14 cellular contexts compared by ENCODE assay signal in genomic region chr10:14625210-14625621, GRCh38.
A peak's percentile ranks its signal among the peaks of the same experiment; 100 is the strongest.
DNase-seq lines count a peak whose midpoint lies in the region; ATAC-seq and TF ChIP-seq lines count a peak whose summit lies in the region.
"Had no signal": no experiment of that assay in that cellular context is flagged by ENCODE, and none has a peak within 500 bp of the region (broad histone marks: within the 10 kb centered on the region; RNA-seq: fewer than 3 reads in every experiment).

No MANE protein-coding gene starts in this region.

- peak overlapping the region in 8 of 11 experiments; percentile 10 to 50 (median 21); a peak in 10 of 22 replicates for H3K4me2 ChIP-seq in BLaER1 treated with 17β-estradiol and CSF1 and Interleukin-3, amounts not matched to agents 10 nM and 100 nM
- peak overlapping the region; percentile 64 for H3K4me2 ChIP-seq in neural progenitor cell
- H3K4me2 ChIP-seq: PC-9 had no signal

- peak overlapping the region; percentile 99 for H3K27ac Mint-ChIP-seq in neural progenitor cell
- no peak overlapping the region for H3K27ac Mint-ChIP-seq in activated naive CD4-positive, alpha-beta T cell treated with anti-CD3 and anti-CD28 coated beads, Interleukin-2, amount 10 ng/mL, durations not matched to agents 7 days and 5 days

- H3K36me3 Mint-ChIP-seq in neural progenitor cell: no peaks in the 10 kb centered on the region
- H3K36me3 Mint-ChIP-seq in activated naive CD4-positive, alpha-beta T cell treated with anti-CD3 and anti-CD28 coated beads, Interleukin-2, amount 10 ng/mL, durations not matched to agents 7 days and 5 days: no peaks in the 10 kb centered on the region

- H3K4me1 Mint-ChIP-seq in neural progenitor cell: peaks cover 27% of the 10 kb centered on the region
- peaks cover 5% of the 10 kb centered on the region for H3K4me1 Mint-ChIP-seq in activated naive CD4-positive, alpha-beta T cell treated with anti-CD3 and anti-CD28 coated beads, Interleukin-2, amount 10 ng/mL, durations not matched to agents 7 days and 5 days

- H3K9me3 ChIP-seq in BLaER1 treated with 17β-estradiol and CSF1 and Interleukin-3, amounts not matched to agents 10 nM and 100 nM (replicated peaks in 1 of 11): peaks cover 0 to 4% (median 0%) of the 10 kb centered on the region in 11 experiments; a peak in 1 of 22 replicates
- no peaks in the 10 kb centered on the region for H3K9me3 ChIP-seq in neural progenitor cell (ENCODE audit: low read depth)
- H3K9me3 ChIP-seq: pancreas had no signal

- no peaks in the 10 kb centered on the region for H3K9me3 Mint-ChIP-seq in neural progenitor cell
- H3K9me3 Mint-ChIP-seq in activated naive CD4-positive, alpha-beta T cell treated with anti-CD3 and anti-CD28 coated beads, Interleukin-2, amount 10 ng/mL, durations not matched to agents 7 days and 5 days: no peaks in the 10 kb centered on the region

- no peaks in the 10 kb centered on the region for H3K27me3 Mint-ChIP-seq in neural progenitor cell (ENCODE audit: insufficient read depth, low read depth)
- peaks cover 8% of the 10 kb centered on the region for H3K27me3 Mint-ChIP-seq in activated naive CD4-positive, alpha-beta T cell treated with anti-CD3 and anti-CD28 coated beads, Interleukin-2, amount 10 ng/mL, durations not matched to agents 7 days and 5 days

- H3K27me3 ChIP-seq in BLaER1 treated with 17β-estradiol and CSF1 and Interleukin-3, amounts not matched to agents 10 nM and 100 nM: no peaks in the 10 kb centered on the region
- no peaks in the 10 kb centered on the region for H3K27me3 ChIP-seq in neural progenitor cell
- H3K27me3 ChIP-seq: pancreas had no signal

- peak overlapping the region; percentile 15 for H2AFZ ChIP-seq in neural progenitor cell (replicated peaks)
- H2AFZ ChIP-seq: PC-9 had no signal

- no peak for TF ChIP-seq CTCF in neural progenitor cell (IDR thresholded peaks at IDR 0.05)

- peaks cover 19% of the 10 kb centered on the region for H3F3A ChIP-seq in neural progenitor cell (ENCODE audit: low read depth)

- CTCF ChIA-PET in activated naive CD4-positive, alpha-beta T cell treated with anti-CD3 and anti-CD28 coated beads, Interleukin-2, amount 10 ng/mL, durations not matched to agents 7 days and 5 days (lab: Charles Lee): interaction anchor here (0.5 to 1.3 kb wide), 3 partner anchors 10 to 88 kb away, joined by 3 read pairs; no protein-coding TSS in a partner anchor

- peak; percentile 68 for DNase-seq in NCI-H1092 treated with DMSO at 0.1 percent for 48 hours (lab: John Stamatoyannopoulos, UW)
- peak; percentile 3 for DNase-seq in astrocyte of the hippocampus (ENCODE audit: low read depth, low spot score)
- peak; percentile 72 for DNase-seq in neural progenitor cell (ENCODE audit: low spot score)
- no peak for DNase-seq in activated naive CD4-positive, alpha-beta T cell treated with anti-CD3 and anti-CD28 coated beads, Interleukin-2, amount 10 ng/mL, durations not matched to agents 7 days and 5 days
- no peak for DNase-seq in KG1 (lab: John Stamatoyannopoulos, UW)
- DNase-seq in cerebellar nuclear complex (lab: John Stamatoyannopoulos, UW): no peak
- DNase-seq: GF-D8; NCI-H1105; pancreas; PC-9; stimulated activated CD4-positive, alpha-beta T cell treated with anti-CD3 and anti-CD28 coated beads, Interleukin-2, amount 100 ng/mL, for 24 hours had no signal

- no peaks in the 10 kb centered on the region for H4K20me1 ChIP-seq in BLaER1 treated with 17β-estradiol and CSF1 and Interleukin-3, amounts not matched to agents 10 nM and 100 nM
- H4K20me1 ChIP-seq in neural progenitor cell (ENCODE audit: low read depth): no peaks in the 10 kb centered on the region

- no peaks in the 10 kb centered on the region for H3K79me2 ChIP-seq in neural progenitor cell (ENCODE audit: low read depth)

- H3K4me3 Mint-ChIP-seq in neural progenitor cell: no peak overlapping the region
- H3K4me3 Mint-ChIP-seq in activated naive CD4-positive, alpha-beta T cell treated with anti-CD3 and anti-CD28 coated beads, Interleukin-2, amount 10 ng/mL, durations not matched to agents 7 days and 5 days: no peak overlapping the region

- no peak for ATAC-seq in GM19324 (IDR thresholded peaks at IDR 0.05; ENCODE audit: low FRiP score, unreplicated experiment)

- H3K36me3 ChIP-seq in BLaER1 treated with 17β-estradiol and CSF1 and Interleukin-3, amounts not matched to agents 10 nM and 100 nM: no peaks in the 10 kb centered on the region
- no peaks in the 10 kb centered on the region for H3K36me3 ChIP-seq in neural progenitor cell
- H3K36me3 ChIP-seq: pancreas had no signal

- 0 out of 22 replicates have a peak overlapping the region, but pooled peaks of 2 of the 11 experiments have one; percentile 12 to 26 for H3K27ac ChIP-seq in BLaER1 treated with 17β-estradiol and CSF1 and Interleukin-3, amounts not matched to agents 10 nM and 100 nM
- peak overlapping the region; percentile 1 for H3K27ac ChIP-seq in neural progenitor cell
- H3K27ac ChIP-seq: pancreas, PC-9 had no signal

- no peak overlapping the region for H3K4me3 ChIP-seq in BLaER1 treated with 17β-estradiol and CSF1 and Interleukin-3, amounts not matched to agents 10 nM and 100 nM
- H3K4me3 ChIP-seq in neural progenitor cell: no peak overlapping the region
- H3K4me3 ChIP-seq: lung, pancreas, PC-9 had no signal

- peaks cover 26 to 49% (median 37%) of the 10 kb centered on the region in 10 experiments for H3K4me1 ChIP-seq in BLaER1 treated with 17β-estradiol and CSF1 and Interleukin-3, amounts not matched to agents 10 nM and 100 nM
- H3K4me1 ChIP-seq in neural progenitor cell: peaks cover 13% of the 10 kb centered on the region
- H3K4me1 ChIP-seq: pancreas had no signal

- H3K9ac ChIP-seq in BLaER1 treated with 17β-estradiol and CSF1 and Interleukin-3, amounts not matched to agents 10 nM and 100 nM: 0 out of 22 replicates have a peak overlapping the region, but pooled peaks of 1 of the 11 experiments have one; percentile 12
- H3K9ac ChIP-seq in neural progenitor cell: no peak overlapping the region

Comparison
In these comparisons a context has a peak if more than half of its experiments do, and no peak if none do; other contexts are left out.
1. DNase-seq: peak in NCI-H1092 treated with DMSO at 0.1 percent for 48 hours (single experiment), astrocyte of the hippocampus (single experiment) and neural progenitor cell (single experiment); none in activated naive CD4-positive, alpha-beta T cell treated with anti-CD3 and anti-CD28 coated beads, Interleukin-2, amount 10 ng/mL, durations not matched to agents 7 days and 5 days (single experiment), KG1 (single experiment) and cerebellar nuclear complex (0 of 2).